12 cellular contexts compared by ENCODE assay signal in genomic region chr9:110835404-110835803, GRCh38.
DNase-seq lines count a peak whose midpoint lies in the region; ATAC-seq lines count a peak whose summit lies in the region.
"Had no signal": no experiment of that assay in that cellular context is flagged by ENCODE, and none has a peak within 500 bp of the region (broad histone marks: within the 10 kb centered on the region; RNA-seq: fewer than 3 reads in every experiment).

No MANE protein-coding gene starts in this region.

- no peak overlapping the region for H3K4me3 Mint-ChIP-seq in activated T-helper 17 cell treated with anti-CD3 and anti-CD28 coated beads, Interleukin-2, amount 50 U/mL, for 72 hours

- H3K36me3 Mint-ChIP-seq in activated T-helper 17 cell treated with anti-CD3 and anti-CD28 coated beads, Interleukin-2, amount 50 U/mL, for 72 hours (ENCODE audit: low read depth): no peaks in the 10 kb centered on the region

- no peaks in the 10 kb centered on the region for H3K4me1 Mint-ChIP-seq in activated T-helper 17 cell treated with anti-CD3 and anti-CD28 coated beads, Interleukin-2, amount 50 U/mL, for 72 hours

- no peaks in the 10 kb centered on the region for H3K27me3 ChIP-seq in H7 (ENCODE audit: control insufficient read depth, insufficient read depth, low read length)
- H3K27me3 ChIP-seq: BE2C had no signal

- H3K4me3 ChIP-seq in H7 (ENCODE audit: insufficient read depth, low read depth, low read length): no peak overlapping the region

- H3K27me3 Mint-ChIP-seq in activated T-helper 17 cell treated with anti-CD3 and anti-CD28 coated beads, Interleukin-2, amount 50 U/mL, for 72 hours: no peaks in the 10 kb centered on the region

- peak; percentile 94 for DNase-seq in A172 (ENCODE audit: low spot score)
- DNase-seq in HCEC 1CT: peak; percentile 93
- DNase-seq in amniotic epithelial cell (ENCODE audit: low read depth): peak; percentile 90
- DNase-seq in iris pigment epithelial cell (ENCODE audit: low read depth): peak; percentile 87
- DNase-seq in H7: no peak
- DNase-seq in DMS 273 treated with DMSO at 0.1 percent for 48 hours (lab: John Stamatoyannopoulos, UW): no peak
- no peak for DNase-seq in NCI-H345 (lab: John Stamatoyannopoulos, UW)
- DNase-seq: activated CD8-positive, alpha-beta memory T cell treated with anti-CD3 and anti-CD28 coated beads for 24 hours; BE2C; NCI-H1436; T-helper 2 cell had no signal

- no peak overlapping the region for H3K27ac Mint-ChIP-seq in activated T-helper 17 cell treated with anti-CD3 and anti-CD28 coated beads, Interleukin-2, amount 50 U/mL, for 72 hours

- H3K36me3 ChIP-seq in H7 (replicated peaks; ENCODE audit: control insufficient read depth, insufficient read depth, low read length): no peaks in the 10 kb centered on the region
- H3K36me3 ChIP-seq: BE2C had no signal

- H3K9me3 Mint-ChIP-seq in activated T-helper 17 cell treated with anti-CD3 and anti-CD28 coated beads, Interleukin-2, amount 50 U/mL, for 72 hours: peaks cover 4% of the 10 kb centered on the region

- ATAC-seq in activated T-helper 17 cell treated with anti-CD3 and anti-CD28 coated beads, Interleukin-2, amount 50 U/mL, for 72 hours (replicated peaks): no peak

Comparison
In these comparisons a context has a peak if more than half of its experiments do, and no peak if none do; other contexts are left out.
1. DNase-seq: peak in A172 (single experiment), HCEC 1CT (single experiment), amniotic epithelial cell (single experiment) and iris pigment epithelial cell (single experiment); none in H7 (single experiment), DMS 273 treated with DMSO at 0.1 percent for 48 hours (single experiment) and NCI-H345 (single experiment).